In the genomic region with DNA sequence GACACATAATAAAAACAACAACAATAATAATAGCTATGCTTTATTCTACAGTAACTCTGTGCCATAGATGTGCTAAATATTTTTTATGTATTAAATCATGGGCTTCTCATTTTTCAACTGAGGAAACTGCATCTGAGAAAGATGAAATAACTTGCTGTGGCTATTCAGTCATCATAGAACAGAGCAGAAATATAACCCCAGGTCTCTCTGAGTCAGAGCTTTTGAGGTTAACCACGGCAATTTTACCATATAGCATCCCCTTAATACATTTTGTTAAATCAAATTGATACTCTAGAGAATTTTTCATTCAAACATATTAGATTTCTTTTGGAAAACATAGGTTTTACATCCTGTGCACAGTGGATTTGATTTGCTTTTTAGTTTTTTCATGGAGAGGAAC, we compare ENCODE assay signal across 31 cellular contexts.
"Had no signal": no experiment of that assay in that cellular context is flagged by ENCODE, and none has a peak within 500 bp of the region (broad histone marks: within the 10 kb centered on the region; RNA-seq: fewer than 3 reads in every experiment).

No MANE protein-coding gene starts in this region.

- ATAC-seq: natural killer cell; psoas muscle; right cardiac atrium; right lobe of liver; stimulated activated memory B cell treated with anti-CD40 and anti-IgM and Interleukin-4, amounts not matched to agents 10 μg/mL and 1 μg/mL and 100 μg/mL, for 72 hours; stimulated activated naive CD8-positive, alpha-beta T cell treated with anti-CD3 and anti-CD28 coated beads, Interleukin-15, amount 100 ng/mL, for 72 hours; stimulated activated naive CD8-positive, alpha-beta T cell treated with anti-CD3 and anti-CD28 coated beads, Interleukin-15, Interleukin-2, amounts not matched to agents 100 U/mL and 50 U/mL, for 24 hours; upper lobe of right lung had no signal

- H3K9me3 Mint-ChIP-seq: nephron; stimulated activated memory B cell treated with anti-CD40 and anti-IgM and Interleukin-4, amounts not matched to agents 10 μg/mL and 1 μg/mL and 100 μg/mL, for 72 hours; type B pancreatic cell had no signal

- H3K27me3 Mint-ChIP-seq: progenitor cell of endocrine pancreas; stimulated activated memory B cell treated with anti-CD40 and anti-IgM and Interleukin-4, amounts not matched to agents 10 μg/mL and 1 μg/mL and 100 μg/mL, for 72 hours; stimulated activated naive CD8-positive, alpha-beta T cell treated with anti-CD3 and anti-CD28 coated beads, Interleukin-15, amount 100 ng/mL, for 72 hours had no signal

- H3K27ac Mint-ChIP-seq: natural killer cell; nephron; neural progenitor cell; progenitor cell of endocrine pancreas; stimulated activated memory B cell treated with anti-CD40 and anti-IgM and Interleukin-4, amounts not matched to agents 10 μg/mL and 1 μg/mL and 100 μg/mL, for 72 hours; stimulated activated naive CD8-positive, alpha-beta T cell treated with anti-CD3 and anti-CD28 coated beads, Interleukin-15, amount 100 ng/mL, for 72 hours; type B pancreatic cell had no signal

- H3K27ac ChIP-seq: neural progenitor cell, ovary, parathyroid adenoma, psoas muscle, right lobe of liver, skin epidermis, spleen, suprapubic skin, testis, tibial artery, transverse colon, upper lobe of right lung, vagina had no signal

- H3K9ac ChIP-seq: neural progenitor cell, parathyroid adenoma had no signal

- H3K4me3 Mint-ChIP-seq: natural killer cell; nephron; neural progenitor cell; stimulated activated memory B cell treated with anti-CD40 and anti-IgM and Interleukin-4, amounts not matched to agents 10 μg/mL and 1 μg/mL and 100 μg/mL, for 72 hours; stimulated activated naive CD8-positive, alpha-beta T cell treated with anti-CD3 and anti-CD28 coated beads, Interleukin-15, amount 100 ng/mL, for 72 hours; type B pancreatic cell had no signal

- H3K36me3 ChIP-seq: neural progenitor cell, ovary, right lobe of liver, spleen, suprapubic skin, tibial artery, transverse colon, upper lobe of right lung, vagina had no signal

- H3K36me3 Mint-ChIP-seq: natural killer cell; neural progenitor cell; stimulated activated memory B cell treated with anti-CD40 and anti-IgM and Interleukin-4, amounts not matched to agents 10 μg/mL and 1 μg/mL and 100 μg/mL, for 72 hours; type B pancreatic cell had no signal

- H3K4me1 ChIP-seq: psoas muscle, right lobe of liver, spleen, suprapubic skin, testis, tibial artery, transverse colon, upper lobe of right lung, vagina had no signal

- DNase-seq: natural killer cell; occipital lobe; ovary; posterior cingulate gyrus; psoas muscle; right cardiac atrium; right lobe of liver; spleen; stimulated activated CD4-positive, alpha-beta T cell treated with anti-CD3 and anti-CD28 coated beads, Interleukin-12 subunit alpha, Interleukin-12 subunit beta, amount 100 ng/mL, for 4 hours; stimulated activated CD4-positive, alpha-beta T cell treated with anti-CD3 and anti-CD28 coated beads, Interleukin-1b, Interleukin-23, amount 100 ng/mL, for 48 hours; stimulated activated CD4-positive, alpha-beta T cell treated with anti-CD3 and anti-CD28 coated beads, Interleukin-4, amount 100 ng/mL, for 1 hour; stimulated activated CD4-positive, alpha-beta T cell treated with anti-CD3 and anti-CD28 coated beads, Interleukin-4, amount 100 ng/mL, for 4 hours; stimulated activated CD8-positive, alpha-beta memory T cell treated with anti-CD3 and anti-CD28 coated beads, Interleukin-4, amount 100 ng/mL, for 48 hours; stimulated activated naive CD4-positive, alpha-beta T cell; stimulated activated naive CD8-positive, alpha-beta T cell treated with anti-CD3 and anti-CD28 coated beads, Interleukin-15, amount 100 ng/mL, for 72 hours; stimulated activated naive CD8-positive, alpha-beta T cell treated with anti-CD3 and anti-CD28 coated beads, Interleukin-15, Interleukin-2, amounts not matched to agents 100 U/mL and 50 U/mL, for 24 hours; substantia nigra; testis; tibial artery; transverse colon; upper lobe of right lung had no signal

- H3K79me2 ChIP-seq: parathyroid adenoma had no signal

- H3K4me1 Mint-ChIP-seq: natural killer cell; nephron; stimulated activated memory B cell treated with anti-CD40 and anti-IgM and Interleukin-4, amounts not matched to agents 10 μg/mL and 1 μg/mL and 100 μg/mL, for 72 hours; stimulated activated naive CD8-positive, alpha-beta T cell treated with anti-CD3 and anti-CD28 coated beads, Interleukin-15, amount 100 ng/mL, for 72 hours had no signal

- H3K27me3 ChIP-seq: neural progenitor cell, ovary, right lobe of liver, spleen, suprapubic skin, testis, tibial artery, transverse colon, upper lobe of right lung, vagina had no signal

- H2AFZ ChIP-seq: neural progenitor cell, parathyroid adenoma had no signal

- H3K4me2 ChIP-seq: neural progenitor cell, smooth muscle cell had no signal

- H3K9me3 ChIP-seq: ovary, psoas muscle, right lobe of liver, suprapubic skin, testis, tibial artery, transverse colon, upper lobe of right lung, vagina had no signal

- H3K4me3 ChIP-seq: neural progenitor cell, ovary, psoas muscle, right lobe of liver, skin epidermis, smooth muscle cell, spleen, suprapubic skin, testis, tibial artery, transverse colon, upper lobe of right lung, vagina had no signal
